1 cellular context compared by ENCODE assay signal in genomic region chr17:40362696-40363479, GRCh38.
TF ChIP-seq lines count a peak whose summit lies in the region.

No MANE protein-coding gene starts in this region.

TF ChIP-seq in HepG2, 621 proteins besides CTCF, POLR2A, EP300 and RAD21 (continued from another document and continues in another):
- TF ChIP-seq, protein P1, sequence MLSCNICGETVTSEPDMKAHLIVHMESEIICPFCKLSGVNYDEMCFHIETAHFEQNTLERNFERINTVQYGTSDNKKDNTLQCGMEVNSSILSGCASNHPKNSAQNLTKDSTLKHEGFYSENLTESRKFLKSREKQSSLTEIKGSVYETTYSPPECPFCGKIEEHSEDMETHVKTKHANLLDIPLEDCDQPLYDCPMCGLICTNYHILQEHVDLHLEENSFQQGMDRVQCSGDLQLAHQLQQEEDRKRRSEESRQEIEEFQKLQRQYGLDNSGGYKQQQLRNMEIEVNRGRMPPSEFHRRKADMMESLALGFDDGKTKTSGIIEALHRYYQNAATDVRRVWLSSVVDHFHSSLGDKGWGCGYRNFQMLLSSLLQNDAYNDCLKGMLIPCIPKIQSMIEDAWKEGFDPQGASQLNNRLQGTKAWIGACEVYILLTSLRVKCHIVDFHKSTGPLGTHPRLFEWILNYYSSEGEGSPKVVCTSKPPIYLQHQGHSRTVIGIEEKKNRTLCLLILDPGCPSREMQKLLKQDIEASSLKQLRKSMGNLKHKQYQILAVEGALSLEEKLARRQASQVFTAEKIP (CRISPR knock-in tag; IDR thresholded peaks at IDR 0.05; ENCODE audit: borderline replicate concordance) = no peak
- TF ChIP-seq, protein P2, sequence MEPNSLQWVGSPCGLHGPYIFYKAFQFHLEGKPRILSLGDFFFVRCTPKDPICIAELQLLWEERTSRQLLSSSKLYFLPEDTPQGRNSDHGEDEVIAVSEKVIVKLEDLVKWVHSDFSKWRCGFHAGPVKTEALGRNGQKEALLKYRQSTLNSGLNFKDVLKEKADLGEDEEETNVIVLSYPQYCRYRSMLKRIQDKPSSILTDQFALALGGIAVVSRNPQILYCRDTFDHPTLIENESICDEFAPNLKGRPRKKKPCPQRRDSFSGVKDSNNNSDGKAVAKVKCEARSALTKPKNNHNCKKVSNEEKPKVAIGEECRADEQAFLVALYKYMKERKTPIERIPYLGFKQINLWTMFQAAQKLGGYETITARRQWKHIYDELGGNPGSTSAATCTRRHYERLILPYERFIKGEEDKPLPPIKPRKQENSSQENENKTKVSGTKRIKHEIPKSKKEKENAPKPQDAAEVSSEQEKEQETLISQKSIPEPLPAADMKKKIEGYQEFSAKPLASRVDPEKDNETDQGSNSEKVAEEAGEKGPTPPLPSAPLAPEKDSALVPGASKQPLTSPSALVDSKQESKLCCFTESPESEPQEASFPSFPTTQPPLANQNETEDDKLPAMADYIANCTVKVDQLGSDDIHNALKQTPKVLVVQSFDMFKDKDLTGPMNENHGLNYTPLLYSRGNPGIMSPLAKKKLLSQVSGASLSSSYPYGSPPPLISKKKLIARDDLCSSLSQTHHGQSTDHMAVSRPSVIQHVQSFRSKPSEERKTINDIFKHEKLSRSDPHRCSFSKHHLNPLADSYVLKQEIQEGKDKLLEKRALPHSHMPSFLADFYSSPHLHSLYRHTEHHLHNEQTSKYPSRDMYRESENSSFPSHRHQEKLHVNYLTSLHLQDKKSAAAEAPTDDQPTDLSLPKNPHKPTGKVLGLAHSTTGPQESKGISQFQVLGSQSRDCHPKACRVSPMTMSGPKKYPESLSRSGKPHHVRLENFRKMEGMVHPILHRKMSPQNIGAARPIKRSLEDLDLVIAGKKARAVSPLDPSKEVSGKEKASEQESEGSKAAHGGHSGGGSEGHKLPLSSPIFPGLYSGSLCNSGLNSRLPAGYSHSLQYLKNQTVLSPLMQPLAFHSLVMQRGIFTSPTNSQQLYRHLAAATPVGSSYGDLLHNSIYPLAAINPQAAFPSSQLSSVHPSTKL (CRISPR knock-in tag; IDR thresholded peaks at IDR 0.05) = peak; percentile 69
- TF ChIP-seq ZFYVE20 (CRISPR knock-in tag; IDR thresholded peaks at IDR 0.05; ENCODE audit: borderline replicate concordance, low read depth) = no peak
- TF ChIP-seq, protein P3, sequence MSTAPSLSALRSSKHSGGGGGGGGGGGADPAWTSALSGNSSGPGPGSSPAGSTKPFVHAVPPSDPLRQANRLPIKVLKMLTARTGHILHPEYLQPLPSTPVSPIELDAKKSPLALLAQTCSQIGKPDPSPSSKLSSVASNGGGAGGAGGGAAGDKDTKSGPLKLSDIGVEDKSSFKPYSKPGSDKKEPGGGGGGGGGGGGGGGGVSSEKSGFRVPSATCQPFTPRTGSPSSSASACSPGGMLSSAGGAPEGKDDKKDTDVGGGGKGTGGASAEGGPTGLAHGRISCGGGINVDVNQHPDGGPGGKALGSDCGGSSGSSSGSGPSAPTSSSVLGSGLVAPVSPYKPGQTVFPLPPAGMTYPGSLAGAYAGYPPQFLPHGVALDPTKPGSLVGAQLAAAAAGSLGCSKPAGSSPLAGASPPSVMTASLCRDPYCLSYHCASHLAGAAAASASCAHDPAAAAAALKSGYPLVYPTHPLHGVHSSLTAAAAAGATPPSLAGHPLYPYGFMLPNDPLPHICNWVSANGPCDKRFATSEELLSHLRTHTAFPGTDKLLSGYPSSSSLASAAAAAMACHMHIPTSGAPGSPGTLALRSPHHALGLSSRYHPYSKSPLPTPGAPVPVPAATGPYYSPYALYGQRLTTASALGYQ (CRISPR knock-in tag; IDR thresholded peaks at IDR 0.05) = peak; percentile 59; the same call in 1 of the 2 replicates
- TF ChIP-seq, protein P4, sequence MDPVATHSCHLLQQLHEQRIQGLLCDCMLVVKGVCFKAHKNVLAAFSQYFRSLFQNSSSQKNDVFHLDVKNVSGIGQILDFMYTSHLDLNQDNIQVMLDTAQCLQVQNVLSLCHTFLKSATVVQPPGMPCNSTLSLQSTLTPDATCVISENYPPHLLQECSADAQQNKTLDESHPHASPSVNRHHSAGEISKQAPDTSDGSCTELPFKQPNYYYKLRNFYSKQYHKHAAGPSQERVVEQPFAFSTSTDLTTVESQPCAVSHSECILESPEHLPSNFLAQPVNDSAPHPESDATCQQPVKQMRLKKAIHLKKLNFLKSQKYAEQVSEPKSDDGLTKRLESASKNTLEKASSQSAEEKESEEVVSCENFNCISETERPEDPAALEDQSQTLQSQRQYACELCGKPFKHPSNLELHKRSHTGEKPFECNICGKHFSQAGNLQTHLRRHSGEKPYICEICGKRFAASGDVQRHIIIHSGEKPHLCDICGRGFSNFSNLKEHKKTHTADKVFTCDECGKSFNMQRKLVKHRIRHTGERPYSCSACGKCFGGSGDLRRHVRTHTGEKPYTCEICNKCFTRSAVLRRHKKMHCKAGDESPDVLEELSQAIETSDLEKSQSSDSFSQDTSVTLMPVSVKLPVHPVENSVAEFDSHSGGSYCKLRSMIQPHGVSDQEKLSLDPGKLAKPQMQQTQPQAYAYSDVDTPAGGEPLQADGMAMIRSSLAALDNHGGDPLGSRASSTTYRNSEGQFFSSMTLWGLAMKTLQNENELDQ (CRISPR knock-in tag; IDR thresholded peaks at IDR 0.05; ENCODE audit: borderline replicate concordance) = peak; percentile 90; the same call in 1 of the 2 replicates
- TF ChIP-seq ZSCAN22 (CRISPR knock-in tag; IDR thresholded peaks at IDR 0.05) = peak; percentile 52; the same call in 1 of the 2 replicates
- TF ChIP-seq TMF1 (CRISPR knock-in tag; IDR thresholded peaks at IDR 0.05; ENCODE audit: low read depth) = peak; percentile 90
- TF ChIP-seq ZNF510 (CRISPR knock-in tag; IDR thresholded peaks at IDR 0.05; ENCODE audit: low read depth) = peak; percentile 83; the same call in 1 of the 2 replicates
- TF ChIP-seq ZSCAN9 (CRISPR knock-in tag; IDR thresholded peaks at IDR 0.05; ENCODE audit: borderline replicate concordance) = peak; percentile 90
- TF ChIP-seq ZKSCAN8 (CRISPR knock-in tag; IDR thresholded peaks at IDR 0.05; ENCODE audit: borderline replicate concordance) = peak; percentile 83; the same call in 1 of the 2 replicates
- TF ChIP-seq BCL3 (CRISPR knock-in tag; IDR thresholded peaks at IDR 0.05) = peak; percentile 92
- peak; percentile 98 for TF ChIP-seq ZNF761 (CRISPR knock-in tag; conservative IDR thresholded peaks at IDR 0.05)
- 0 out of 2 replicates have a peak, but pooled peaks have one; percentile 70 for TF ChIP-seq SP4 (CRISPR knock-in tag; IDR thresholded peaks at IDR 0.05)
- TF ChIP-seq MIER3 (CRISPR knock-in tag; IDR thresholded peaks at IDR 0.05; ENCODE audit: borderline replicate concordance) = peak; percentile 94; the same call in 1 of the 2 replicates
- no peak for TF ChIP-seq ZNF674 (CRISPR knock-in tag; IDR thresholded peaks at IDR 0.05; ENCODE audit: low read depth)
- TF ChIP-seq YEATS2 (CRISPR knock-in tag; IDR thresholded peaks at IDR 0.05; ENCODE audit: borderline replicate concordance) = peak; percentile 89
- 0 out of 2 replicates have a peak, but pooled peaks have one; percentile 48 for TF ChIP-seq HNF1B (CRISPR knock-in tag; IDR thresholded peaks at IDR 0.05)
- TF ChIP-seq UBTF (CRISPR knock-in tag; IDR thresholded peaks at IDR 0.05) = peak; percentile 98
- TF ChIP-seq IKZF4 (CRISPR knock-in tag; IDR thresholded peaks at IDR 0.05; ENCODE audit: borderline replicate concordance, low read depth, not compliant biosample characterization) = peak; percentile 97
- TF ChIP-seq, protein P5, sequence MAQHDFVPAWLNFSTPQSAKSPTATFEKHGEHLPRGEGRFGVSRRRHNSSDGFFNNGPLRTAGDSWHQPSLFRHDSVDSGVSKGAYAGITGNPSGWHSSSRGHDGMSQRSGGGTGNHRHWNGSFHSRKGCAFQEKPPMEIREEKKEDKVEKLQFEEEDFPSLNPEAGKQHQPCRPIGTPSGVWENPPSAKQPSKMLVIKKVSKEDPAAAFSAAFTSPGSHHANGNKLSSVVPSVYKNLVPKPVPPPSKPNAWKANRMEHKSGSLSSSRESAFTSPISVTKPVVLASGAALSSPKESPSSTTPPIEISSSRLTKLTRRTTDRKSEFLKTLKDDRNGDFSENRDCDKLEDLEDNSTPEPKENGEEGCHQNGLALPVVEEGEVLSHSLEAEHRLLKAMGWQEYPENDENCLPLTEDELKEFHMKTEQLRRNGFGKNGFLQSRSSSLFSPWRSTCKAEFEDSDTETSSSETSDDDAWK (CRISPR knock-in tag; IDR thresholded peaks at IDR 0.05) = no peak
- peak; percentile 86 for TF ChIP-seq ZNF766 (CRISPR knock-in tag; IDR thresholded peaks at IDR 0.05; ENCODE audit: borderline replicate concordance)
- peak; percentile 98 for TF ChIP-seq ZNF777 (CRISPR knock-in tag; IDR thresholded peaks at IDR 0.05)
- TF ChIP-seq, protein P6, sequence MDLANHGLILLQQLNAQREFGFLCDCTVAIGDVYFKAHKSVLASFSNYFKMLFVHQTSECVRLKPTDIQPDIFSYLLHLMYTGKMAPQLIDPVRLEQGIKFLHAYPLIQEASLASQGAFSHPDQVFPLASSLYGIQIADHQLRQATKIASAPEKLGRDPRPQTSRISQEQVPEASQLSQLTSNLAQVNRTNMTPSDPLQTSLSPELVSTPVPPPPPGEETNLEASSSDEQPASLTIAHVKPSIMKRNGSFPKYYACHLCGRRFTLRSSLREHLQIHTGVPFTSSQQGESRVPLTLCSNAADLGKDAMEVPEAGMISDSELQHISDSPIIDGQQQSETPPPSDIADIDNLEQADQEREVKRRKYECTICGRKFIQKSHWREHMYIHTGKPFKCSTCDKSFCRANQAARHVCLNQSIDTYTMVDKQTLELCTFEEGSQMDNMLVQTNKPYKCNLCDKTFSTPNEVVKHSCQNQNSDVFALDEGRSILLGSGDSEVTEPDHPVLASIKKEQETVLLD (CRISPR knock-in tag; IDR thresholded peaks at IDR 0.05; ENCODE audit: low read depth) = peak; percentile 63
- no peak for TF ChIP-seq ZKSCAN5 (CRISPR knock-in tag; IDR thresholded peaks at IDR 0.05)
- peak; percentile 69; the same call in 1 of the 2 replicates for TF ChIP-seq GTF3A (CRISPR knock-in tag; conservative IDR thresholded peaks at IDR 0.05)
- no peak for TF ChIP-seq SIN3B (IDR thresholded peaks at IDR 0.05; ENCODE audit: low read length)
- peak; percentile 89 for TF ChIP-seq SALL1 (CRISPR knock-in tag; IDR thresholded peaks at IDR 0.05)
